ENCODE assay signal across 8 cellular contexts in genomic region chr7:22728416-22729029, GRCh38. TPM values are rescaled to one million over a fixed set of nuclear protein-coding genes. Genes with fewer than 3 reads are reported as not detected.
DNase-seq lines count a peak whose midpoint lies in the region; ATAC-seq, FAIRE-seq and TF ChIP-seq lines count a peak whose summit lies in the region.

No MANE protein-coding gene starts in this region.

- peaks cover 23% of the 10 kb centered on the region for H3K36me3 ChIP-seq in ACC112 (ENCODE audit: insufficient read depth, low read length)
- no peaks in the 10 kb centered on the region for H3K36me3 ChIP-seq in skeletal muscle satellite cell (ENCODE audit: insufficient read depth, low read length)
- no peaks in the 10 kb centered on the region for H3K36me3 ChIP-seq in stomach

- H2AFZ ChIP-seq in ACC112 (ENCODE audit: low read length, unreplicated experiment) = no peak overlapping the region

- H3K27ac ChIP-seq in ACC112 (ENCODE audit: low read depth, low read length) (peak overlapping the region; percentile 96), stomach (peak overlapping the region in 2 of 5 donors; percentile 71 to 77)

- H3K27me3 ChIP-seq in ACC112 (ENCODE audit: insufficient read depth, low read length) = no peaks in the 10 kb centered on the region
- no peaks in the 10 kb centered on the region for H3K27me3 ChIP-seq in skeletal muscle satellite cell (ENCODE audit: control insufficient read depth, insufficient read depth, low read length)
- peaks cover 0 to 12% (median 5%) of the 10 kb centered on the region in 3 donors for H3K27me3 ChIP-seq in stomach

- TF ChIP-seq POLR2A in stomach (IDR thresholded peaks at IDR 0.05) = no peak

- FAIRE-seq in G401.6 (lab: Jason Lieb, UNC) = peak; percentile 93

- 85 to 95% (median 90%) methylated on average over 1 of the region's 1 CpG for WGBS in stomach, 5 donors

- intact Hi-C loops in stomach (cut with DNase I; ENCODE audit: low total_unique reads) = loop anchor here (10.0 kb wide), 1 partner anchor 164 kb away; no protein-coding TSS in a partner anchor

- peak overlapping the region; percentile 85 for H3K4me2 ChIP-seq in skeletal muscle satellite cell (ENCODE audit: low read length)

- H3K9ac ChIP-seq in skeletal muscle satellite cell (ENCODE audit: low read depth, low read length) = peak overlapping the region; percentile 89

- peak; percentile 19 to 72 for DNase-seq in NCI-H526 (lab: John Stamatoyannopoulos, UW)
- DNase-seq in epithelial cell of proximal tubule (ENCODE audit: low read depth) = peak; percentile 57
- DNase-seq in stomach = no peak
- DNase-seq in activated gamma-delta T cell (lab: John Stamatoyannopoulos, UW) = no peak

- ATAC-seq in HG03175 (IDR thresholded peaks at IDR 0.05; ENCODE audit: unreplicated experiment) = no peak

- peaks cover 42% of the 10 kb centered on the region for H3K4me1 ChIP-seq in ACC112 (ENCODE audit: control insufficient read depth, insufficient read depth, low read length, unreplicated experiment)
- peaks cover 50% of the 10 kb centered on the region for H3K4me1 ChIP-seq in skeletal muscle satellite cell (ENCODE audit: control insufficient read depth, insufficient read depth, low read length)
- H3K4me1 ChIP-seq in stomach = peaks cover 19 to 51% (median 35%) of the 10 kb centered on the region in 4 donors

- no peak for TF ChIP-seq EP300 in stomach (IDR thresholded peaks at IDR 0.05)

- peak; percentile 73 for TF ChIP-seq CTCF in epithelial cell of proximal tubule (conservative IDR thresholded peaks at IDR 0.05; ENCODE audit: low read depth, low read length)
- TF ChIP-seq CTCF in stomach (IDR thresholded peaks at IDR 0.05) = peak in 1 of 7 experiments; percentile 26

- H3K79me2 ChIP-seq in ACC112 (ENCODE audit: control insufficient read depth, insufficient read depth, low read length, unreplicated experiment) = peaks cover 22% of the 10 kb centered on the region

- H3K9me3 ChIP-seq in skeletal muscle satellite cell (replicated peaks; ENCODE audit: low read length) (no peaks in the 10 kb centered on the region), stomach (no peaks in the 10 kb centered on the region)

- H3K4me3 ChIP-seq in ACC112 (ENCODE audit: low read depth, low read length) (peak overlapping the region; percentile 86), epithelial cell of proximal tubule (ENCODE audit: low read depth, low read length) (peak overlapping the region; percentile 59), skeletal muscle satellite cell (ENCODE audit: low read length) (peak overlapping the region; percentile 70), stomach (peak overlapping the region in 1 of 4 donors; percentile 19)

RNA-seq across cellular contexts. Expression of gene IL6, which starts 1.5 kb away (rescaled TPM):
- 22.4 and 40.4 TPM in 2 replicates for total RNA-seq in epithelial cell of proximal tubule
- total RNA-seq in skeletal muscle satellite cell (2012; rRNA removed) = 5.6 and 7.2 TPM in 2 replicates
- not detected for total RNA-seq in stomach
- 1 to 10 TPM in 2 of 3 donors, under 1 TPM in 1; 0.95 to 9.2 (median 3.1) TPM for polyA plus RNA-seq in stomach

Comparison
In these comparisons a context has a peak if more than half of its experiments do, and no peak if none do; other contexts are left out.
1. DNase-seq: peak in NCI-H526 (2 of 2) and epithelial cell of proximal tubule (single experiment); none in stomach (single experiment) and activated gamma-delta T cell (single experiment).
2. RNA of gene IL6, which starts 1.5 kb away (total RNA-seq): 22.4 to 40.4 TPM in epithelial cell of proximal tubule; not detected in stomach; every median in the first group is over 10 times any median in the second.